ENCODE assay signal across 1 cellular context in the genomic region with DNA sequence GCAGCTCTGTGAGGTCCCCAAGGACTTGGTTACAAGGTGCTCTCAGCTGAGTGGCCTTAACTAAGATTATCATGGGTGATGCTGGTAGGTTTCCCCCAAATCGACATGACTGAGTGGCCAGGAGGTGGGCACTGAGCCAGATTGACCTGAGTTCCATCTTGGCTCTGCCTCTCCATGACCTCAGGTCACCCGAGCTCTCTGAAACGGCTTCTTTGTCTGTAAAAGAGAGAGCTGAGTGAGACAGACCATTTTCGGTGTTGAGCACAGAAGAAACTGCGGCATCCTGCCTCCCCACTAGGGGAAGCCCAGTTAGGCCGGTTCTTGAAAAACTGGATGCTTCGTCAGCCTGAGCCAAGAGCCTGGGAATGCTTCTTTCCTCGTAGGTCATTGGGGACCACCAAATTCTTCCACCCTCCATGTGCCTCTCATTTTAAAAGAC.
TF ChIP-seq lines count a peak whose summit lies in the region.

No MANE protein-coding gene starts in this region.

TF ChIP-seq in IMR-90, 13 proteins besides CTCF, POLR2A, EP300 and RAD21 (continued from another document):
- no peak for TF ChIP-seq MAFK (IDR thresholded peaks at IDR 0.05; ENCODE audit: low read depth, low read length)
- TF ChIP-seq, protein P1, sequence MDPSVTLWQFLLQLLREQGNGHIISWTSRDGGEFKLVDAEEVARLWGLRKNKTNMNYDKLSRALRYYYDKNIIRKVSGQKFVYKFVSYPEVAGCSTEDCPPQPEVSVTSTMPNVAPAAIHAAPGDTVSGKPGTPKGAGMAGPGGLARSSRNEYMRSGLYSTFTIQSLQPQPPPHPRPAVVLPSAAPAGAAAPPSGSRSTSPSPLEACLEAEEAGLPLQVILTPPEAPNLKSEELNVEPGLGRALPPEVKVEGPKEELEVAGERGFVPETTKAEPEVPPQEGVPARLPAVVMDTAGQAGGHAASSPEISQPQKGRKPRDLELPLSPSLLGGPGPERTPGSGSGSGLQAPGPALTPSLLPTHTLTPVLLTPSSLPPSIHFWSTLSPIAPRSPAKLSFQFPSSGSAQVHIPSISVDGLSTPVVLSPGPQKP (IDR thresholded peaks at IDR 0.05; ENCODE audit: borderline replicate concordance, low read depth, low read length): no peak
- TF ChIP-seq SMC3 (IDR thresholded peaks at IDR 0.05; ENCODE audit: low read depth, low read length): no peak
- TF ChIP-seq RFX5 (IDR thresholded peaks at IDR 0.05; ENCODE audit: low read depth, low read length): no peak
- TF ChIP-seq CHD1 (IDR thresholded peaks at IDR 0.05; ENCODE audit: low read depth, low read length): no peak
- no peak for TF ChIP-seq MAZ (IDR thresholded peaks at IDR 0.05; ENCODE audit: borderline replicate concordance, low read depth, low read length)
- TF ChIP-seq, protein P2, sequence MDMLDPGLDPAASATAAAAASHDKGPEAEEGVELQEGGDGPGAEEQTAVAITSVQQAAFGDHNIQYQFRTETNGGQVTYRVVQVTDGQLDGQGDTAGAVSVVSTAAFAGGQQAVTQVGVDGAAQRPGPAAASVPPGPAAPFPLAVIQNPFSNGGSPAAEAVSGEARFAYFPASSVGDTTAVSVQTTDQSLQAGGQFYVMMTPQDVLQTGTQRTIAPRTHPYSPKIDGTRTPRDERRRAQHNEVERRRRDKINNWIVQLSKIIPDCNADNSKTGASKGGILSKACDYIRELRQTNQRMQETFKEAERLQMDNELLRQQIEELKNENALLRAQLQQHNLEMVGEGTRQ (IDR thresholded peaks at IDR 0.05; ENCODE audit: low read depth, low read length): no peak
- TF ChIP-seq MXI1 (IDR thresholded peaks at IDR 0.05; ENCODE audit: borderline replicate concordance, low read depth, low read length): no peak
- no peak for TF ChIP-seq CEBPB (IDR thresholded peaks at IDR 0.05; ENCODE audit: low read depth, low read length)
- no peak for TF ChIP-seq NFE2L2 (IDR thresholded peaks at IDR 0.05; ENCODE audit: low read depth, low read length)
